In the genomic region with DNA sequence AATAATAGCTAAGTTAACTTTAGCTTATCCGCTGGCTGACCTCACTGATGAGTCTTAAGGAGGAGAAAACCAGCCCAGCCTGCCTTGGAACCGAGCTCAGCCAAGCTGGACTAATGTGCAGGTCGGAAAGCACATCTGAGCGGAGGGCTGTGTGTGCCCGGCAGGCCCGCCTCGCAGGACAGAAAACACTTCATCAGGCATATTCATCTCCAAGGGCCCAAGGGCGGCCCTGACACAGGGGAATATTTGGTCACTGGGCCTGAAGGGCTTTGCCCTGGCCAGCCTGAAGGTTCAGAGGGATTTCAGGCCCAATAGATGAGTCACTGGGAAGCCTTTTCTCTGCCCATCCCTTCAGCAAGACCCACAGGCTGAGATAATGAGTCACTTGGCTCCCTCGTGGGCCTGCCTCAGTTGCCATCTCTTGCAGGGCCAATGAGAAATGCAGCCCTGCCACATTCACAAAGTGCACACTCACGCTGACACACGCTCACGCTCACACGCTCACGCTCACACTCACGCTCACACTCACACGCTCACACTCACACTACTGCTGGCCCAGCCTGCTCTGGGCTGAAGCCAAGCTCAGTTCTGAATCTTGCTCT, we compare ENCODE assay signal across 14 cellular contexts.
DNase-seq lines count a peak whose midpoint lies in the region; ATAC-seq and TF ChIP-seq lines count a peak whose summit lies in the region.
"Had no signal": no experiment of that assay in that cellular context is flagged by ENCODE, and none has a peak within 500 bp of the region (broad histone marks: within the 10 kb centered on the region; RNA-seq: fewer than 3 reads in every experiment).

No MANE protein-coding gene starts in this region.

- DNase-seq in ELF-1 (ENCODE audit: low read depth, low spot score) (peak; percentile 73), Panc1 (ENCODE audit: low read depth, low spot score) (no peak), esophagus squamous epithelium (lab: John Stamatoyannopoulos, UW) (no peak), sciatic nerve (ENCODE audit: low spot score) (no peak), SIG-M5 (lab: John Stamatoyannopoulos, UW) (no peak), amygdala (lab: John Stamatoyannopoulos, UW) (no peak)
- DNase-seq: head of caudate nucleus; NCI-H1105; NCI-H774; small intestine; stimulated activated CD8-positive, alpha-beta memory T cell treated with anti-CD3 and anti-CD28 coated beads, Interleukin-4, amount 100 ng/mL, for 48 hours had no signal

- no peaks in the 10 kb centered on the region for H3K36me3 ChIP-seq in Panc1 (ENCODE audit: control insufficient read depth, insufficient read depth, low read length)
- H3K36me3 ChIP-seq in esophagus squamous epithelium, result no peaks in the 10 kb centered on the region
- H3K36me3 ChIP-seq: cardiac muscle cell had no signal

- no TSS peak for BruUV-seq in Panc1 (replicated peaks; lab: Mats Ljungman, UMichigan)

- TF ChIP-seq CTCF in Panc1 (IDR thresholded peaks at IDR 0.05) (no peak), esophagus squamous epithelium (IDR thresholded peaks at IDR 0.05) (no peak)

- POLR2A ChIA-PET in Panc1 (lab: Charles Lee), result no interaction called here

- 48 to 52% methylated on average over 9 to 16 of the region's 16 CpGs for WGBS in esophagus squamous epithelium, 2 donors

- H3K27me3 ChIP-seq in Panc1 (ENCODE audit: control insufficient read depth, insufficient read depth, low read length), result no peaks in the 10 kb centered on the region
- no peaks in the 10 kb centered on the region for H3K27me3 ChIP-seq in esophagus squamous epithelium
- H3K27me3 ChIP-seq: cardiac muscle cell had no signal

- H3K4me3 ChIP-seq in Panc1 (ENCODE audit: low read depth in 2 of 2, low read length in 2 of 2) (no peak overlapping the region), esophagus squamous epithelium (no peak overlapping the region)
- H3K4me3 ChIP-seq: cardiac muscle cell had no signal

- H3K4me1 ChIP-seq in Panc1 (ENCODE audit: control insufficient read depth, insufficient read depth, low read length), result no peaks in the 10 kb centered on the region
- H3K4me1 ChIP-seq in esophagus squamous epithelium, result peaks cover 41 to 85% (median 48%) of the 10 kb centered on the region in 3 donors

- in situ Hi-C loops in Panc1 (cut with HindIII; ENCODE audit: low pct_unique_long_range_greater_than_20kb, low sequenced_read_pairs), result no loop called here

- intact Hi-C loops in Panc1 (cut with micrococcal nuclease; ENCODE audit: unreplicated experiment) (no loop called here), esophagus squamous epithelium (cut with DNase I) (no loop called here), sciatic nerve (cut with DNase I) (no loop called here)

- ATAC-seq in Panc1 (peak; percentile 43), sciatic nerve (peak; percentile 69), HG03432 (IDR thresholded peaks at IDR 0.05; ENCODE audit: unreplicated experiment) (no peak), GM18519 (IDR thresholded peaks at IDR 0.05; ENCODE audit: low FRiP score, unreplicated experiment) (no peak)

- no peak overlapping the region for H3K27ac ChIP-seq in Panc1 (ENCODE audit: low read length)
- peak overlapping the region; percentile 66 to 82 (median 76) for H3K27ac ChIP-seq in esophagus squamous epithelium
- H3K27ac ChIP-seq: cardiac muscle cell had no signal

- CTCF ChIA-PET in Panc1 (lab: Charles Lee), result no interaction called here

- H3K9me3 ChIP-seq in Panc1 (ENCODE audit: control insufficient read depth, insufficient read depth, low read depth, low read length), result no peaks in the 10 kb centered on the region
- no peaks in the 10 kb centered on the region for H3K9me3 ChIP-seq in esophagus squamous epithelium

- no peak for TF ChIP-seq POLR2A in esophagus squamous epithelium (IDR thresholded peaks at IDR 0.05)

Comparison
In these comparisons a context has a peak if more than half of its experiments do, and no peak if none do; other contexts are left out.
1. ATAC-seq: peak in Panc1 (single experiment) and sciatic nerve (single experiment); none in HG03432 (single experiment) and GM18519 (single experiment).